Comparison of ENCODE assay signal across 17 cellular contexts in genomic region chr14:77890873-77891272, GRCh38.
DNase-seq lines count a peak whose midpoint lies in the region; ATAC-seq, FAIRE-seq and TF ChIP-seq lines count a peak whose summit lies in the region.
"Had no signal": no experiment of that assay in that cellular context is flagged by ENCODE, and none has a peak within 500 bp of the region (broad histone marks: within the 10 kb centered on the region; RNA-seq: fewer than 3 reads in every experiment).

No MANE protein-coding gene starts in this region.

- H3K27ac ChIP-seq in astrocyte (ENCODE audit: low read depth, low read length) (no peak overlapping the region), substantia nigra (ENCODE audit: low read depth, low read length, poor library complexity, severe bottlenecking) (no peak overlapping the region)
- H3K27ac ChIP-seq: A549, C4-2B had no signal

- H3K9me3 Mint-ChIP-seq in stimulated activated naive CD8-positive, alpha-beta T cell treated with anti-CD3 and anti-CD28 coated beads, Interleukin-15, amount 100 ng/mL, for 72 hours: peaks cover 21 to 28% of the 10 kb centered on the region in 2 donors
- H3K9me3 Mint-ChIP-seq in astrocyte (ENCODE audit: unreplicated experiment): peaks cover 10% of the 10 kb centered on the region
- H3K9me3 Mint-ChIP-seq in stimulated activated effector memory CD8-positive, alpha-beta T cell treated with anti-CD3 and anti-CD28 coated beads, Interleukin-12 subunit alpha, Interleukin-12 subunit beta, amount 100 ng/mL, for 72 hours: peaks cover 11% of the 10 kb centered on the region
- H3K9me3 Mint-ChIP-seq: H9 had no signal

- H3K4me1 ChIP-seq in astrocyte (ENCODE audit: insufficient read depth, low read length): peaks cover 4% of the 10 kb centered on the region
- H3K4me1 ChIP-seq: A549, Caco-2 had no signal

- no peaks in the 10 kb centered on the region for H3K4me1 Mint-ChIP-seq in stimulated activated naive CD8-positive, alpha-beta T cell treated with anti-CD3 and anti-CD28 coated beads, Interleukin-15, amount 100 ng/mL, for 72 hours
- H3K4me1 Mint-ChIP-seq in astrocyte (ENCODE audit: low read depth, unreplicated experiment): no peaks in the 10 kb centered on the region
- no peaks in the 10 kb centered on the region for H3K4me1 Mint-ChIP-seq in stimulated activated effector memory CD8-positive, alpha-beta T cell treated with anti-CD3 and anti-CD28 coated beads, Interleukin-12 subunit alpha, Interleukin-12 subunit beta, amount 100 ng/mL, for 72 hours
- H3K4me1 Mint-ChIP-seq: H9 had no signal

- peak; percentile 9 for ATAC-seq in stimulated activated naive CD8-positive, alpha-beta T cell treated with anti-CD3 and anti-CD28 coated beads, Interleukin-15, amount 100 ng/mL, for 72 hours
- ATAC-seq in stimulated activated naive CD8-positive, alpha-beta T cell treated with anti-CD3 and anti-CD28 coated beads, Interleukin-15, Interleukin-2, amounts not matched to agents 100 U/mL and 50 U/mL, for 24 hours: no peak
- ATAC-seq in stimulated activated effector memory CD8-positive, alpha-beta T cell treated with anti-CD3 and anti-CD28 coated beads, Interleukin-12 subunit alpha, Interleukin-12 subunit beta, amount 100 ng/mL, for 72 hours: no peak

- DNase-seq in stimulated activated naive CD8-positive, alpha-beta T cell treated with anti-CD3 and anti-CD28 coated beads, Interleukin-15, amount 100 ng/mL, for 72 hours: no peak
- no peak for DNase-seq in stimulated activated naive CD8-positive, alpha-beta T cell treated with anti-CD3 and anti-CD28 coated beads, Interleukin-15, Interleukin-2, amounts not matched to agents 100 U/mL and 50 U/mL, for 24 hours
- DNase-seq in astrocyte (ENCODE audit: low read depth) (no peak), substantia nigra (lab: John Stamatoyannopoulos, UW) (no peak), 8988T (no peak), DMS53 treated with DMSO at 0.1 percent for 48 hours (lab: John Stamatoyannopoulos, UW; ENCODE audit: unreplicated experiment) (no peak)
- DNase-seq in stimulated activated effector memory CD8-positive, alpha-beta T cell treated with anti-CD3 and anti-CD28 coated beads, Interleukin-12 subunit alpha, Interleukin-12 subunit beta, amount 100 ng/mL, for 72 hours (ENCODE audit: low spot score in 2 of 2): no peak
- DNase-seq: AML-193; Caco-2; CD4-positive, alpha-beta T cell; DMS79; GDM1; H9 had no signal

- H3K27me3 ChIP-seq in astrocyte (ENCODE audit: insufficient read depth, low read length): no peaks in the 10 kb centered on the region

- no peak overlapping the region for H3K4me3 ChIP-seq in astrocyte (ENCODE audit: insufficient read depth, low read depth, low read length)
- H3K4me3 ChIP-seq: A549 had no signal

- H3K4me2 ChIP-seq in astrocyte (ENCODE audit: low read length): no peak overlapping the region
- H3K4me2 ChIP-seq: A549 had no signal

- H3K9ac ChIP-seq in astrocyte (ENCODE audit: low read length): no peak overlapping the region

- no peak for TF ChIP-seq CTCF in astrocyte (IDR thresholded peaks at IDR 0.05; ENCODE audit: insufficient read depth, low read depth, low read length)

- H3K79me2 ChIP-seq in astrocyte (ENCODE audit: insufficient read depth, low read length): no peaks in the 10 kb centered on the region

- peaks cover 4% of the 10 kb centered on the region for H3K9me3 ChIP-seq in astrocyte (ENCODE audit: insufficient read depth, low read depth, low read length)
- H3K9me3 ChIP-seq: A549, Caco-2 had no signal

- H3K4me3 Mint-ChIP-seq in stimulated activated naive CD8-positive, alpha-beta T cell treated with anti-CD3 and anti-CD28 coated beads, Interleukin-15, amount 100 ng/mL, for 72 hours: no peak overlapping the region
- peak overlapping the region; percentile 9 for H3K4me3 Mint-ChIP-seq in astrocyte (ENCODE audit: unreplicated experiment)
- H3K4me3 Mint-ChIP-seq in stimulated activated effector memory CD8-positive, alpha-beta T cell treated with anti-CD3 and anti-CD28 coated beads, Interleukin-12 subunit alpha, Interleukin-12 subunit beta, amount 100 ng/mL, for 72 hours: no peak overlapping the region
- H3K4me3 Mint-ChIP-seq: CD4-positive, alpha-beta T cell; H9 had no signal

- H3K36me3 ChIP-seq in astrocyte (ENCODE audit: insufficient read depth, low read length): no peaks in the 10 kb centered on the region

- no peak overlapping the region for H2AFZ ChIP-seq in astrocyte (ENCODE audit: low read depth, low read length)

- no peak for FAIRE-seq in astrocyte (lab: Jason Lieb, UNC)
- FAIRE-seq: A549, D721Med, H1 had no signal

- H3K27me3 Mint-ChIP-seq in stimulated activated naive CD8-positive, alpha-beta T cell treated with anti-CD3 and anti-CD28 coated beads, Interleukin-15, amount 100 ng/mL, for 72 hours: no peaks in the 10 kb centered on the region
- H3K27me3 Mint-ChIP-seq in astrocyte (ENCODE audit: low read depth, unreplicated experiment): no peaks in the 10 kb centered on the region
- H3K27me3 Mint-ChIP-seq: CD4-positive, alpha-beta T cell had no signal

- H3K36me3 Mint-ChIP-seq in astrocyte (ENCODE audit: low read depth, unreplicated experiment): peaks cover 24% of the 10 kb centered on the region
- H3K36me3 Mint-ChIP-seq in stimulated activated effector memory CD8-positive, alpha-beta T cell treated with anti-CD3 and anti-CD28 coated beads, Interleukin-12 subunit alpha, Interleukin-12 subunit beta, amount 100 ng/mL, for 72 hours: peaks cover 6% of the 10 kb centered on the region

- H3K27ac Mint-ChIP-seq in stimulated activated naive CD8-positive, alpha-beta T cell treated with anti-CD3 and anti-CD28 coated beads, Interleukin-15, amount 100 ng/mL, for 72 hours: no peak overlapping the region
- H3K27ac Mint-ChIP-seq in astrocyte (ENCODE audit: unreplicated experiment): no peak overlapping the region
- peak overlapping the region; percentile 3 for H3K27ac Mint-ChIP-seq in stimulated activated effector memory CD8-positive, alpha-beta T cell treated with anti-CD3 and anti-CD28 coated beads, Interleukin-12 subunit alpha, Interleukin-12 subunit beta, amount 100 ng/mL, for 72 hours
- H3K27ac Mint-ChIP-seq: CD4-positive, alpha-beta T cell; H9 had no signal

- no peaks in the 10 kb centered on the region for H4K20me1 ChIP-seq in astrocyte (ENCODE audit: insufficient read depth, low read length)
